19 cellular contexts compared by ENCODE assay signal in the genomic region with DNA sequence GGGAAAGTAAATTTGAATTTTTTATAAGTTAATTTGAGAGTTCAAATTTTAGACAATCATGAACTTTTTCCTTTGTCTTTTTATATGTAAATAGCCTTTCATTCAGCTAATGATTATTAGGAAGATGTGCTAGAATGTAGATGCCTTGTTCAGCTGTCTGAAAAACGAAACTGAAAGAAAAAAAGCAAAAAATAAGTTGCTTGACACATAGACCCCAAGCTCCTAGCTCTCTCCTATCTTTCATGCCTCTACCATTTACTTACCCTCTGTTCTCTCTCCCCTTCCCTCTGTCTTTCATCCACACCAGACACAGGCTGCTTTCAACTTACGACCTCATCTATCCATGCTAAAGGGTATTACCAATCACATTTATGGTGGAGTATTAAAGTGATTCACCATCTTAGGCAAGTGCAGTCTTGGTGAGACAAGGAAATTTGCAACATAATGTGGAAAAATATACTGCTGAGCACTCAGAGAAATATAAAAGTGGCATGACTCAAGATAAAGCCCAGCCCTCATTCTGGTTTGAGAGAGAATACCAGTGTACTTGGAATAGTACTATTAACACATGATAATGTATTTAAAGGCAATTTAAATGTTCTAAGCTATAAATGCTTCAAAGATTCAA.
DNase-seq lines count a peak whose midpoint lies in the region; ATAC-seq, FAIRE-seq and TF ChIP-seq lines count a peak whose summit lies in the region.
"Had no signal": no experiment of that assay in that cellular context is flagged by ENCODE, and none has a peak within 500 bp of the region (broad histone marks: within the 10 kb centered on the region; RNA-seq: fewer than 3 reads in every experiment).

No MANE protein-coding gene starts in this region.

- peak overlapping the region; percentile 8; the same call in 1 of the 2 replicates for H3K4me2 ChIP-seq in HepG2 (ENCODE audit: low read depth, low read length)
- H3K4me2 ChIP-seq: PC-9 had no signal

- no peaks in the 10 kb centered on the region for H3K79me2 ChIP-seq in HepG2 (ENCODE audit: insufficient read depth, low read length)

- H3K4me1 ChIP-seq in HepG2 (ENCODE audit: insufficient read depth, low read length) (0 out of 2 replicates have a peak, but pooled peaks cover 4% of the 10 kb centered on the region), right lobe of liver (no peaks in the 10 kb centered on the region), aorta (ENCODE audit: control insufficient read depth in 1 of 2, insufficient read depth in 2 of 2, low read length in 2 of 2) (no peaks in the 10 kb centered on the region)
- H3K4me1 ChIP-seq: uterus had no signal

- H2AFZ ChIP-seq in HepG2 (ENCODE audit: low read length), result peak overlapping the region; percentile 2
- H2AFZ ChIP-seq: PC-9 had no signal

- 14% methylated on average over 2 of the region's 2 CpGs for WGBS in HepG2 (ENCODE audit: low lambda C conversion rate)
- 59% methylated on average over 2 of the region's 2 CpGs for WGBS in right lobe of liver (ENCODE audit: insufficient coverage, low coverage, low lambda C conversion rate, missing lambda C conversion rate)
- WGBS in aorta, 2 donors, result 44 to 54% methylated on average over 2 of the region's 2 CpGs

- POLR2A ChIA-PET in HepG2 (lab: Yijun Ruan, JAX), result no interaction called here
- POLR2A ChIA-PET in activated CD4-positive, alpha-beta memory T cell treated with anti-CD3 and anti-CD28 coated beads, Interleukin-2, amount 10 ng/mL, durations not matched to agents 7 days and 5 days (lab: Charles Lee), result no interaction called here

- no peak for TF ChIP-seq RAD21 in HepG2 (CRISPR knock-in tag; IDR thresholded peaks at IDR 0.05)

- TF ChIP-seq CTCF in HepG2 (CRISPR knock-in tag; IDR thresholded peaks at IDR 0.05) (no peak), right lobe of liver (IDR thresholded peaks at IDR 0.05) (no peak)

- H3K27me3 ChIP-seq in HepG2 (ENCODE audit: control insufficient read depth in 1 of 2, insufficient read depth in 2 of 2, low read length in 2 of 2) (0 out of 5 replicates have a peak, but pooled peaks cover 0 to 2% of the 10 kb centered on the region in 2 experiments), right lobe of liver (no peaks in the 10 kb centered on the region), aorta (ENCODE audit: control insufficient read depth in 1 of 2, insufficient read depth in 2 of 2, low read length in 1 of 2) (no peaks in the 10 kb centered on the region)
- H3K27me3 ChIP-seq: uterus had no signal

- TF ChIP-seq EP300 in HepG2 (IDR thresholded peaks at IDR 0.05; ENCODE audit: low read depth in 2 of 2, low read length in 2 of 2) (no peak), HepG2 (CRISPR knock-in tag; IDR thresholded peaks at IDR 0.05; ENCODE audit: borderline replicate concordance) (no peak)

- no peak for FAIRE-seq in HepG2 (lab: Jason Lieb, UNC)
- FAIRE-seq: GM12892, HTR-8/SVneo, kidney had no signal

- no peaks in the 10 kb centered on the region for H4K20me1 ChIP-seq in HepG2 (ENCODE audit: insufficient read depth, low read length)

- no peaks in the 10 kb centered on the region for H3K36me3 ChIP-seq in HepG2 (replicated peaks in 1 of 2; ENCODE audit: control insufficient read depth in 1 of 2, insufficient read depth in 2 of 2, low read length in 2 of 2)
- no peaks in the 10 kb centered on the region for H3K36me3 ChIP-seq in right lobe of liver
- H3K36me3 ChIP-seq in aorta (ENCODE audit: control insufficient read depth in 1 of 2, insufficient read depth in 2 of 2, low read length in 1 of 2), result no peaks in the 10 kb centered on the region
- H3K36me3 ChIP-seq: uterus had no signal

- no peaks in the 10 kb centered on the region for H3K9me3 Mint-ChIP-seq in activated CD4-positive, alpha-beta memory T cell treated with anti-CD3 and anti-CD28 coated beads, Interleukin-2, amount 10 ng/mL, durations not matched to agents 7 days and 5 days
- H3K9me3 Mint-ChIP-seq: naive B cell had no signal

- no peak overlapping the region for H3K9ac ChIP-seq in HepG2 (ENCODE audit: insufficient read depth, low read depth, low read length)

- H3K36me3 Mint-ChIP-seq in activated CD4-positive, alpha-beta memory T cell treated with anti-CD3 and anti-CD28 coated beads, Interleukin-2, amount 10 ng/mL, durations not matched to agents 7 days and 5 days (ENCODE audit: low read depth), result no peaks in the 10 kb centered on the region
- H3K36me3 Mint-ChIP-seq: naive B cell had no signal

- H3K27ac ChIP-seq in HepG2 (ENCODE audit: extremely low read length, insufficient read depth, low read length) (no peak overlapping the region), right lobe of liver (no peak overlapping the region), aorta (ENCODE audit: low read depth in 1 of 2, low read length in 2 of 2) (no peak overlapping the region)
- H3K27ac ChIP-seq: PC-9, uterus had no signal

- no peak for TF ChIP-seq POLR2A in HepG2 (IDR thresholded peaks at IDR 0.05; ENCODE audit: insufficient read depth in 1 of 2, low read depth in 2 of 2, low read length in 2 of 2)
- no peak for TF ChIP-seq POLR2A in right lobe of liver (IDR thresholded peaks at IDR 0.05)

- no peaks in the 10 kb centered on the region for H3K9me3 ChIP-seq in HepG2 (ENCODE audit: low read length)
- no peaks in the 10 kb centered on the region for H3K9me3 ChIP-seq in right lobe of liver
- H3K9me3 ChIP-seq in aorta (ENCODE audit: control insufficient read depth, low read length), result no peaks in the 10 kb centered on the region
- H3K9me3 ChIP-seq: uterus had no signal

- H3K4me3 ChIP-seq in HepG2 (replicated peaks in 1 of 3; ENCODE audit: insufficient read depth in 1 of 3, low read depth in 2 of 3, low read length in 3 of 3), result no peak overlapping the region
- H3K4me3 ChIP-seq in right lobe of liver, result no peak overlapping the region
- H3K4me3 ChIP-seq in aorta (ENCODE audit: low read length in 2 of 2), result no peak overlapping the region
- H3K4me3 ChIP-seq: PC-9, uterus had no signal

- H3K27ac Mint-ChIP-seq in activated CD4-positive, alpha-beta memory T cell treated with anti-CD3 and anti-CD28 coated beads, Interleukin-2, amount 10 ng/mL, durations not matched to agents 7 days and 5 days, result no peak overlapping the region

- peak overlapping the region; percentile 2 for H3K4me3 Mint-ChIP-seq in activated CD4-positive, alpha-beta memory T cell treated with anti-CD3 and anti-CD28 coated beads, Interleukin-2, amount 10 ng/mL, durations not matched to agents 7 days and 5 days
- H3K4me3 Mint-ChIP-seq: naive B cell had no signal

- H3K27me3 Mint-ChIP-seq in activated CD4-positive, alpha-beta memory T cell treated with anti-CD3 and anti-CD28 coated beads, Interleukin-2, amount 10 ng/mL, durations not matched to agents 7 days and 5 days, result no peaks in the 10 kb centered on the region
- H3K27me3 Mint-ChIP-seq: naive B cell had no signal

- CTCF ChIA-PET in HepG2 (lab: Yijun Ruan, JAX; ENCODE audit: low intra/inter-chr PET ratio, low total read pairs), result no interaction called here
- CTCF ChIA-PET in activated CD4-positive, alpha-beta memory T cell treated with anti-CD3 and anti-CD28 coated beads, Interleukin-2, amount 10 ng/mL, durations not matched to agents 7 days and 5 days (lab: Charles Lee), result no interaction called here

- in situ Hi-C loops in HepG2 (cut with HindIII; ENCODE audit: extremely low pct_ligation_motif_present, low pct_unique_long_range_greater_than_20kb), result no loop called here

- H3K4me1 Mint-ChIP-seq in activated CD4-positive, alpha-beta memory T cell treated with anti-CD3 and anti-CD28 coated beads, Interleukin-2, amount 10 ng/mL, durations not matched to agents 7 days and 5 days, result peaks cover 3% of the 10 kb centered on the region
- H3K4me1 Mint-ChIP-seq: naive B cell had no signal

- ATAC-seq in HepG2, result no peak
- ATAC-seq in right lobe of liver, result no peak
- ATAC-seq in HG02678 (IDR thresholded peaks at IDR 0.05; ENCODE audit: unreplicated experiment), result peak; percentile 48
- peak; percentile 26 for ATAC-seq in aorta (ENCODE audit: low FRiP score)
- ATAC-seq in GM18858 (IDR thresholded peaks at IDR 0.05; ENCODE audit: unreplicated experiment), result no peak

- intact Hi-C loops in HepG2 (cut with micrococcal nuclease; ENCODE audit: unreplicated experiment), result no loop called here
- intact Hi-C loops in right lobe of liver (cut with DNase I), result no loop called here
- intact Hi-C loops in aorta (cut with DNase I), result no loop called here

- no TSS peak for BruUV-seq in HepG2 (replicated peaks; lab: Mats Ljungman, UMichigan)

- no peak for DNase-seq in HepG2 (ENCODE audit: low spot score)
- no peak for DNase-seq in right lobe of liver
- no peak for DNase-seq in activated CD4-positive, alpha-beta memory T cell treated with anti-CD3 and anti-CD28 coated beads, Interleukin-2, amount 10 ng/mL, durations not matched to agents 7 days and 5 days
- no peak for DNase-seq in aorta
- no peak for DNase-seq in NCI-H2107 (lab: John Stamatoyannopoulos, UW)
- no peak for DNase-seq in C1 segment of cervical spinal cord (lab: John Stamatoyannopoulos, UW)
- DNase-seq: activated CD4-positive, alpha-beta T cell treated with anti-CD3 and anti-CD28 coated beads, Interleukin-2, amount 50 U/mL, for 48 hours; GF-D8; hippocampal formation; kidney; naive B cell; NCI-H1436 treated with DMSO at 0.1 percent for 48 hours; NCI-H774; PC-9; uterus had no signal

TF ChIP-seq in HepG2, 621 proteins besides CTCF, POLR2A, EP300 and RAD21 (continues in another document):
- TF ChIP-seq ZNF205 (CRISPR knock-in tag; IDR thresholded peaks at IDR 0.05) (no peak), BORCS8-MEF2B (CRISPR knock-in tag; IDR thresholded peaks at IDR 0.05) (no peak), MEIS2 (CRISPR knock-in tag; IDR thresholded peaks at IDR 0.05) (no peak), REL (CRISPR knock-in tag; conservative IDR thresholded peaks at IDR 0.05) (no peak), ZNF7 (CRISPR knock-in tag; IDR thresholded peaks at IDR 0.05) (no peak)
- TF ChIP-seq, protein P1, sequence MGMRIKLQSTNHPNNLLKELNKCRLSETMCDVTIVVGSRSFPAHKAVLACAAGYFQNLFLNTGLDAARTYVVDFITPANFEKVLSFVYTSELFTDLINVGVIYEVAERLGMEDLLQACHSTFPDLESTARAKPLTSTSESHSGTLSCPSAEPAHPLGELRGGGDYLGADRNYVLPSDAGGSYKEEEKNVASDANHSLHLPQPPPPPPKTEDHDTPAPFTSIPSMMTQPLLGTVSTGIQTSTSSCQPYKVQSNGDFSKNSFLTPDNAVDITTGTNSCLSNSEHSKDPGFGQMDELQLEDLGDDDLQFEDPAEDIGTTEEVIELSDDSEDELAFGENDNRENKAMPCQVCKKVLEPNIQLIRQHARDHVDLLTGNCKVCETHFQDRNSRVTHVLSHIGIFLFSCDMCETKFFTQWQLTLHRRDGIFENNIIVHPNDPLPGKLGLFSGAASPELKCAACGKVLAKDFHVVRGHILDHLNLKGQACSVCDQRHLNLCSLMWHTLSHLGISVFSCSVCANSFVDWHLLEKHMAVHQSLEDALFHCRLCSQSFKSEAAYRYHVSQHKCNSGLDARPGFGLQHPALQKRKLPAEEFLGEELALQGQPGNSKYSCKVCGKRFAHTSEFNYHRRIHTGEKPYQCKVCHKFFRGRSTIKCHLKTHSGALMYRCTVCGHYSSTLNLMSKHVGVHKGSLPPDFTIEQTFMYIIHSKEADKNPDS (CRISPR knock-in tag; IDR thresholded peaks at IDR 0.05), result no peak
- TF ChIP-seq, protein P2, sequence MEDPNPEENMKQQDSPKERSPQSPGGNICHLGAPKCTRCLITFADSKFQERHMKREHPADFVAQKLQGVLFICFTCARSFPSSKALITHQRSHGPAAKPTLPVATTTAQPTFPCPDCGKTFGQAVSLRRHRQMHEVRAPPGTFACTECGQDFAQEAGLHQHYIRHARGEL (CRISPR knock-in tag; IDR thresholded peaks at IDR 0.05), result no peak

Comparison
In these comparisons a context has a peak if more than half of its experiments do, and no peak if none do; other contexts are left out.
1. ATAC-seq: peak in HG02678 (single experiment) and aorta (single experiment); none in HepG2 (single experiment), right lobe of liver (0 of 4) and GM18858 (single experiment).